ENCODE assay signal across 9 cellular contexts in the genomic region with DNA sequence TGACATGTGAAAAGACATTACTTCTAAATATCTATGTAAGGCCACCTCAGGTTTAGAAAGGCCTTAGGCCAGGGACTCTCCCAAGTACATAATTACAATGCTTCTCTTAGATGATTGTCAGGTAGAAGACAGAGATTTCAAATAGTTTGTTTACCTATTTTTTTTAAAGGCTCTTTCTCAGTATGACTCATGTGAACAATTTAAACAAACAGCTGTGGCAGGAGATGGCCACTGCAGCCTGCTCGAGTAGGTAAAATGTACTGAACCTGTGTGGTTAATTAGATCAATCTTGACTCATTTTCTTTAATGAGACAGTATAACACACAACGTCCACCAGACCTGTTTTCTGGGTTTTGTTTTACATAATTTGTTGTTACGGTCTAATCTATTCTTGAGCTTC. TPM values are rescaled to one million over a fixed set of nuclear protein-coding genes. Genes with fewer than 3 reads are reported as not detected.
A peak's percentile ranks its signal among the peaks of the same experiment; 100 is the strongest.
DNase-seq lines count a peak whose midpoint lies in the region; ATAC-seq, FAIRE-seq and TF ChIP-seq lines count a peak whose summit lies in the region.
"Had no signal": no experiment of that assay in that cellular context is flagged by ENCODE, and none has a peak within 500 bp of the region (broad histone marks: within the 10 kb centered on the region; RNA-seq: fewer than 3 reads in every experiment).

No MANE protein-coding gene starts in this region.

- TF ChIP-seq CTCF in bronchial epithelial cell (IDR thresholded peaks at IDR 0.05; ENCODE audit: insufficient read depth, low read length, severe bottlenecking): no peak

- ATAC-seq in activated T-cell treated with anti-CD3 and anti-CD28 coated beads, Interleukin-2, amount 50 U/mL, for 4 hours: peak; percentile 11 to 27
- peak; percentile 91 for ATAC-seq in HG02852 (IDR thresholded peaks at IDR 0.05; ENCODE audit: unreplicated experiment)

- FAIRE-seq in bronchial epithelial cell (lab: Jason Lieb, UNC): no peak

- H3K9me3 Mint-ChIP-seq in activated T-cell treated with anti-CD3 and anti-CD28 coated beads, Interleukin-2, amount 50 U/mL, for 4 hours: no peaks in the 10 kb centered on the region
- H3K9me3 Mint-ChIP-seq: memory B cell had no signal

- no peaks in the 10 kb centered on the region for H3K27me3 Mint-ChIP-seq in activated T-cell treated with anti-CD3 and anti-CD28 coated beads, Interleukin-2, amount 50 U/mL, for 4 hours (ENCODE audit: low read depth)

- H3K27me3 ChIP-seq in bronchial epithelial cell (ENCODE audit: control insufficient read depth, insufficient read depth, low read length): no peaks in the 10 kb centered on the region

- DNase-seq in activated T-cell treated with anti-CD3 and anti-CD28 coated beads, Interleukin-2, amount 50 U/mL, for 4 hours: no peak
- no peak for DNase-seq in activated T-cell treated with anti-CD3 and anti-CD28 coated beads, Interleukin-2, amount 50 U/mL, for 1 hour
- DNase-seq in NCI-H2029 (lab: John Stamatoyannopoulos, UW) (peak; percentile 31), bronchial epithelial cell (ENCODE audit: low read depth) (peak; percentile 75), HUDEP-2 (lab: John Stamatoyannopoulos, UW; ENCODE audit: unreplicated experiment in 76 of 76) (no peak), NK-92 (lab: John Stamatoyannopoulos, UW; ENCODE audit: unreplicated experiment) (no peak)
- DNase-seq in stimulated activated naive CD4-positive, alpha-beta T cell treated with Interleukin-2 at 50 U/mL for 16 hours (lab: John Stamatoyannopoulos, UW): no peak

- peak overlapping the region; percentile 61 for H3K4me3 Mint-ChIP-seq in activated T-cell treated with anti-CD3 and anti-CD28 coated beads, Interleukin-2, amount 50 U/mL, for 4 hours
- H3K4me3 Mint-ChIP-seq: memory B cell had no signal

- H3K4me1 Mint-ChIP-seq in activated T-cell treated with anti-CD3 and anti-CD28 coated beads, Interleukin-2, amount 50 U/mL, for 4 hours (ENCODE audit: low read depth): peaks cover 91% of the 10 kb centered on the region

- peaks cover 21% of the 10 kb centered on the region for H3K36me3 Mint-ChIP-seq in activated T-cell treated with anti-CD3 and anti-CD28 coated beads, Interleukin-2, amount 50 U/mL, for 4 hours (ENCODE audit: insufficient read depth)
- H3K36me3 Mint-ChIP-seq: memory B cell had no signal

- H3K4me3 ChIP-seq in bronchial epithelial cell (ENCODE audit: low read depth, low read length): no peak overlapping the region

- no peaks in the 10 kb centered on the region for H3K36me3 ChIP-seq in bronchial epithelial cell (ENCODE audit: control insufficient read depth, insufficient read depth, low read length)

RNA-seq across cellular contexts. Expression of a gene that starts 50.2 kb away (rescaled TPM):
- total RNA-seq in activated T-cell treated with anti-CD3 and anti-CD28 coated beads, Interleukin-2, amount 50 U/mL, for 4 hours: 100 to 1,000 TPM; 140 to 165 (median 148) TPM
- total RNA-seq in bronchial epithelial cell: not detected in 2 replicates

Comparison
In these comparisons a context has a peak if more than half of its experiments do, and no peak if none do; other contexts are left out.
1. DNase-seq: peak in NCI-H2029 (single experiment) and bronchial epithelial cell (single experiment); none in activated T-cell treated with anti-CD3 and anti-CD28 coated beads, Interleukin-2, amount 50 U/mL, for 4 hours (single experiment), activated T-cell treated with anti-CD3 and anti-CD28 coated beads, Interleukin-2, amount 50 U/mL, for 1 hour (single experiment), HUDEP-2 (0 of 76), NK-92 (single experiment) and stimulated activated naive CD4-positive, alpha-beta T cell treated with Interleukin-2 at 50 U/mL for 16 hours (single experiment).
2. RNA of a gene that starts 50.2 kb away (total RNA-seq): 140 to 165 TPM in activated T-cell treated with anti-CD3 and anti-CD28 coated beads, Interleukin-2, amount 50 U/mL, for 4 hours; not detected in bronchial epithelial cell; every median in the first group is over 100 times any median in the second.